ENCODE assay signal across 13 cellular contexts in the genomic region with DNA sequence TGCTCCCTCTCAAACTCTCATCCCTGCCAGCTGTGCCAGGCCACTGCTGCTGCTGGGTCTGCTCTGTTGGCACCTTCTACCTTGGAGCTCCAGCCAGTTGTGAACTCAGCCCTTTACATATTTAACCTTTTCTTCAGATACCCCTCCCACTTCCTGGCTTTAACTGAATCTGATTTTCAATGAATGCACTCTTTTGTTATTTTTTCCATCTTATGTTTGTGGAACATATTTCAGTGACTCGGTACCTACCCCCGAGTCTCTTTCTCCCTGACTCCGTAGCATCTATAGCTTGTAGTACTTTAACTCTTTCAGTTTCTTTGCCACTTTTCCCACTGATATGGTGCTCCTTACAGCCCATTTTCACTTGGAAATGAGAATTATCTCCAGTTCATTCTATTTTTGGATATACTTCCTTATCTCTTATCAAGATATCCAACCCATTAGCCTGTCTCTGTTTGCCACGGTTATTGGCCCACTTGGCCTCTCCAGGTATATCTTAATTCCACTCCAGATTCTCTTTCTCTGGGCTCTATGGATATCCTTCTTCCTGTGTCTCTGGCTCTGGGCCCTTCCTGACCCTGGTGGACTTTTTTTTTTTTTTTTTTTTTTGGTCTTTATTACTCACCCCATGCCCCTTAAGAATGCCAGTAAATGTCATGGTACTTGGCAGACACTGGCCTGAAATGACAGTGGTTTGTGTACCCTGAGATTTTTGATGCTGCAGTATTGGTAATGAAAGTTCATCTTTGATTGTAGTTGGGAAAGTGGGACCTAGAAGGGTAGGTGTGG.
DNase-seq lines count a peak whose midpoint lies in the region; ATAC-seq and TF ChIP-seq lines count a peak whose summit lies in the region.
"Had no signal": no experiment of that assay in that cellular context is flagged by ENCODE, and none has a peak within 500 bp of the region (broad histone marks: within the 10 kb centered on the region; RNA-seq: fewer than 3 reads in every experiment).

No MANE protein-coding gene starts in this region.

- peak overlapping the region; percentile 8 for H3K27ac ChIP-seq in thymus (ENCODE audit: low read depth)
- H3K27ac ChIP-seq: GM23248 had no signal

- no peak for ATAC-seq in HG02870 (IDR thresholded peaks at IDR 0.05; ENCODE audit: unreplicated experiment)
- ATAC-seq: HCT116 had no signal

- no peaks in the 10 kb centered on the region for H3K9me3 ChIP-seq in endocrine pancreas (ENCODE audit: control insufficient read depth, low read length)
- H3K9me3 ChIP-seq in thymus (ENCODE audit: control insufficient read depth), result no peaks in the 10 kb centered on the region

- no peak overlapping the region for H3K4me3 Mint-ChIP-seq in CD14-positive monocyte
- no peak overlapping the region for H3K4me3 Mint-ChIP-seq in progenitor cell of endocrine pancreas (ENCODE audit: low read depth)

- DNase-seq in CD14-positive monocyte (ENCODE audit: low spot score), result no peak
- peak; percentile 65 for DNase-seq in NCI-H1092 treated with DMSO at 0.1 percent for 48 hours (lab: John Stamatoyannopoulos, UW)
- DNase-seq in progenitor cell of endocrine pancreas (ENCODE audit: low spot score, unreplicated experiment), result no peak
- no peak for DNase-seq in stimulated activated CD4-positive, alpha-beta T cell treated with anti-CD3 and anti-CD28 coated beads, Interleukin-4, amount 100 ng/mL, for 1 hour
- DNase-seq: GM23248, KG1, NCI-H1694 treated with DMSO at 0.1 percent for 48 hours, NCI-H446 treated with DMSO at 0.1 percent for 48 hours, SIG-M5 had no signal

- H3K4me1 Mint-ChIP-seq in CD14-positive monocyte (peaks cover 10% of the 10 kb centered on the region), progenitor cell of endocrine pancreas (ENCODE audit: low read depth) (peaks cover 8% of the 10 kb centered on the region)

- no peaks in the 10 kb centered on the region for H3K27me3 ChIP-seq in endocrine pancreas (ENCODE audit: control insufficient read depth, insufficient read depth, low read length)
- H3K27me3 ChIP-seq in thymus (ENCODE audit: control insufficient read depth, insufficient read depth), result no peaks in the 10 kb centered on the region

- H3K4me3 ChIP-seq in endocrine pancreas (ENCODE audit: control insufficient read depth, insufficient read depth, low read length) (peak overlapping the region; percentile 15), thymus (ENCODE audit: low read length) (no peak overlapping the region)
- H3K4me3 ChIP-seq: GM23248 had no signal

- intact Hi-C loops in CD14-positive monocyte (cut with micrococcal nuclease), result no loop called here

- H3K27ac Mint-ChIP-seq in CD14-positive monocyte (peak overlapping the region in 4 of 7 donors; percentile 38 to 69 (median 55)), progenitor cell of endocrine pancreas (no peak overlapping the region)

- no peak overlapping the region for H3K9ac ChIP-seq in endocrine pancreas (ENCODE audit: control insufficient read depth, insufficient read depth, low read length)
- H3K9ac ChIP-seq: GM23248 had no signal

- H3K4me1 ChIP-seq in endocrine pancreas (ENCODE audit: control insufficient read depth, insufficient read depth, low read length) (peaks cover 42% of the 10 kb centered on the region), thymus (ENCODE audit: control insufficient read depth, insufficient read depth, low read length) (peaks cover 9% of the 10 kb centered on the region)

- H3K9me3 Mint-ChIP-seq in CD14-positive monocyte (no peaks in the 10 kb centered on the region), progenitor cell of endocrine pancreas (ENCODE audit: low read depth) (no peaks in the 10 kb centered on the region)

- WGBS in thymus, result 92% methylated on average over 4 of the region's 4 CpGs

- no peaks in the 10 kb centered on the region for H3K36me3 ChIP-seq in endocrine pancreas (ENCODE audit: control insufficient read depth, insufficient read depth, low read length)
- peaks cover 5% of the 10 kb centered on the region for H3K36me3 ChIP-seq in thymus (ENCODE audit: control insufficient read depth, insufficient read depth)

- peaks cover 35 to 41% of the 10 kb centered on the region in 2 donors for H3K36me3 Mint-ChIP-seq in CD14-positive monocyte
- H3K36me3 Mint-ChIP-seq in progenitor cell of endocrine pancreas (ENCODE audit: insufficient read depth), result peaks cover 10% of the 10 kb centered on the region

- no peak for TF ChIP-seq CTCF in CD14-positive monocyte (IDR thresholded peaks at IDR 0.05)
- TF ChIP-seq CTCF in progenitor cell of endocrine pancreas (IDR thresholded peaks at IDR 0.05; ENCODE audit: unreplicated experiment), result no peak

- H3K27me3 Mint-ChIP-seq in CD14-positive monocyte (ENCODE audit: low read depth in 3 of 3) (peaks cover 0 to 4% (median 0%) of the 10 kb centered on the region in 3 donors), progenitor cell of endocrine pancreas (no peaks in the 10 kb centered on the region)
